Comparison of ENCODE assay signal across 10 cellular contexts in genomic region chr4:101282076-101282844, GRCh38.
A peak's percentile ranks its signal among the peaks of the same experiment; 100 is the strongest.
DNase-seq lines count a peak whose midpoint lies in the region; ATAC-seq lines count a peak whose summit lies in the region.
"Had no signal": no experiment of that assay in that cellular context is flagged by ENCODE, and none has a peak within 500 bp of the region (broad histone marks: within the 10 kb centered on the region; RNA-seq: fewer than 3 reads in every experiment).

No MANE protein-coding gene starts in this region.

- peaks cover 9 to 14% of the 10 kb centered on the region in 2 donors for H3K4me1 ChIP-seq in naive thymus-derived CD4-positive, alpha-beta T cell (ENCODE audit: control insufficient read depth in 2 of 2, insufficient read depth in 2 of 2, low read length in 2 of 2)

- intact Hi-C loops in naive thymus-derived CD4-positive, alpha-beta T cell (cut with micrococcal nuclease), result loop anchor here (2.0 to 5.0 kb wide), 2 partner anchors 45 to 65 kb away; partner anchors contain the start of gene PPP3CA (in 1 of the 2)

- CTCF ChIA-PET in activated CD4-positive, alpha-beta memory T cell treated with anti-CD3 and anti-CD28 coated beads, Interleukin-2, amount 10 ng/mL, durations not matched to agents 7 days and 5 days (lab: Charles Lee), result no interaction called here
- CTCF ChIA-PET in naive thymus-derived CD4-positive, alpha-beta T cell (lab: Charles Lee), result interaction anchor here (0.6 kb wide), 2 partner anchors 13 to 1818 kb away, joined by 3 to 4 read pairs; no protein-coding TSS in a partner anchor

- peak; percentile 58 for ATAC-seq in HG02852 (IDR thresholded peaks at IDR 0.05; ENCODE audit: unreplicated experiment)
- ATAC-seq in naive thymus-derived CD4-positive, alpha-beta T cell, result peak; percentile 55
- ATAC-seq: psoas muscle had no signal

- H3K9me3 ChIP-seq in naive thymus-derived CD4-positive, alpha-beta T cell (ENCODE audit: control insufficient read depth in 2 of 3, low read length in 3 of 3), result no peaks in the 10 kb centered on the region
- H3K9me3 ChIP-seq: psoas muscle, SJSA1 had no signal

- peaks cover 19% of the 10 kb centered on the region for H3K36me3 Mint-ChIP-seq in activated CD4-positive, alpha-beta memory T cell treated with anti-CD3 and anti-CD28 coated beads, Interleukin-2, amount 10 ng/mL, durations not matched to agents 7 days and 5 days (ENCODE audit: low read depth)
- H3K36me3 Mint-ChIP-seq in naive thymus-derived CD4-positive, alpha-beta T cell, result peaks cover 0 to 21% (median 0%) of the 10 kb centered on the region in 5 donors

- H3K4me1 Mint-ChIP-seq in activated CD4-positive, alpha-beta memory T cell treated with anti-CD3 and anti-CD28 coated beads, Interleukin-2, amount 10 ng/mL, durations not matched to agents 7 days and 5 days, result peaks cover 43% of the 10 kb centered on the region
- peaks cover 24 to 78% (median 61%) of the 10 kb centered on the region in 7 donors for H3K4me1 Mint-ChIP-seq in naive thymus-derived CD4-positive, alpha-beta T cell

- no peak overlapping the region for H3K4me3 Mint-ChIP-seq in activated CD4-positive, alpha-beta memory T cell treated with anti-CD3 and anti-CD28 coated beads, Interleukin-2, amount 10 ng/mL, durations not matched to agents 7 days and 5 days
- H3K4me3 Mint-ChIP-seq in naive thymus-derived CD4-positive, alpha-beta T cell, result peak overlapping the region in 4 of 10 donors; percentile 23 to 70 (median 58)

- H3K27ac ChIP-seq in naive thymus-derived CD4-positive, alpha-beta T cell (ENCODE audit: low read depth, low read length), result no peak overlapping the region
- H3K27ac ChIP-seq: psoas muscle, SJSA1 had no signal

- DNase-seq in GF-D8 (lab: John Stamatoyannopoulos, UW), result peak; percentile 39
- DNase-seq in activated CD4-positive, alpha-beta memory T cell treated with anti-CD3 and anti-CD28 coated beads, Interleukin-2, amount 10 ng/mL, durations not matched to agents 7 days and 5 days, result peak; percentile 23
- DNase-seq in naive thymus-derived CD4-positive, alpha-beta T cell, result peak in 5 of 9 donors; percentile 5 to 45 (median 18)
- no peak for DNase-seq in NCI-H510A (lab: John Stamatoyannopoulos, UW)
- DNase-seq in NCI-H345 (lab: John Stamatoyannopoulos, UW), result no peak
- no peak for DNase-seq in T1000 (lab: John Stamatoyannopoulos, UW)
- DNase-seq in superior temporal gyrus (ENCODE audit: extremely low spot score), result no peak
- DNase-seq: psoas muscle had no signal

- POLR2A ChIA-PET in activated CD4-positive, alpha-beta memory T cell treated with anti-CD3 and anti-CD28 coated beads, Interleukin-2, amount 10 ng/mL, durations not matched to agents 7 days and 5 days (lab: Charles Lee), result interaction anchor here (0.9 to 1.1 kb wide), 3 partner anchors 13 to 46 kb away, joined by 3 to 4 read pairs (median 3); no protein-coding TSS in a partner anchor
- POLR2A ChIA-PET in naive thymus-derived CD4-positive, alpha-beta T cell (lab: Charles Lee), result interaction anchor here (0.6 kb wide), 1 partner anchor 93 kb away, joined by 3 read pairs; no protein-coding TSS in a partner anchor

- H3K9me3 Mint-ChIP-seq in activated CD4-positive, alpha-beta memory T cell treated with anti-CD3 and anti-CD28 coated beads, Interleukin-2, amount 10 ng/mL, durations not matched to agents 7 days and 5 days, result no peaks in the 10 kb centered on the region
- H3K9me3 Mint-ChIP-seq in naive thymus-derived CD4-positive, alpha-beta T cell, result peaks cover 0 to 4% (median 0%) of the 10 kb centered on the region in 11 donors

- H3K27me3 ChIP-seq in naive thymus-derived CD4-positive, alpha-beta T cell (ENCODE audit: control insufficient read depth in 2 of 2, insufficient read depth in 2 of 2, low read length in 2 of 2), result no peaks in the 10 kb centered on the region
- H3K27me3 ChIP-seq: SJSA1 had no signal

- no peak overlapping the region for H3K4me3 ChIP-seq in naive thymus-derived CD4-positive, alpha-beta T cell (ENCODE audit: low read length)
- H3K4me3 ChIP-seq: psoas muscle, SJSA1 had no signal

- no peak overlapping the region for H3K27ac Mint-ChIP-seq in activated CD4-positive, alpha-beta memory T cell treated with anti-CD3 and anti-CD28 coated beads, Interleukin-2, amount 10 ng/mL, durations not matched to agents 7 days and 5 days
- H3K27ac Mint-ChIP-seq in naive thymus-derived CD4-positive, alpha-beta T cell, result no peak overlapping the region

- H3K27me3 Mint-ChIP-seq in activated CD4-positive, alpha-beta memory T cell treated with anti-CD3 and anti-CD28 coated beads, Interleukin-2, amount 10 ng/mL, durations not matched to agents 7 days and 5 days, result no peaks in the 10 kb centered on the region
- no peaks in the 10 kb centered on the region for H3K27me3 Mint-ChIP-seq in naive thymus-derived CD4-positive, alpha-beta T cell

- no peaks in the 10 kb centered on the region for H3K36me3 ChIP-seq in naive thymus-derived CD4-positive, alpha-beta T cell (ENCODE audit: control insufficient read depth in 2 of 3, insufficient read depth in 3 of 3, low read length in 3 of 3)
- H3K36me3 ChIP-seq: SJSA1 had no signal

Comparison
In these comparisons a context has a peak if more than half of its experiments do, and no peak if none do; other contexts are left out.
1. DNase-seq: peak in GF-D8 (single experiment), activated CD4-positive, alpha-beta memory T cell treated with anti-CD3 and anti-CD28 coated beads, Interleukin-2, amount 10 ng/mL, durations not matched to agents 7 days and 5 days (single experiment) and naive thymus-derived CD4-positive, alpha-beta T cell (5 of 9); none in NCI-H510A (single experiment), NCI-H345 (single experiment), T1000 (single experiment) and superior temporal gyrus (single experiment).